8 cellular contexts compared by ENCODE assay signal in the genomic region with DNA sequence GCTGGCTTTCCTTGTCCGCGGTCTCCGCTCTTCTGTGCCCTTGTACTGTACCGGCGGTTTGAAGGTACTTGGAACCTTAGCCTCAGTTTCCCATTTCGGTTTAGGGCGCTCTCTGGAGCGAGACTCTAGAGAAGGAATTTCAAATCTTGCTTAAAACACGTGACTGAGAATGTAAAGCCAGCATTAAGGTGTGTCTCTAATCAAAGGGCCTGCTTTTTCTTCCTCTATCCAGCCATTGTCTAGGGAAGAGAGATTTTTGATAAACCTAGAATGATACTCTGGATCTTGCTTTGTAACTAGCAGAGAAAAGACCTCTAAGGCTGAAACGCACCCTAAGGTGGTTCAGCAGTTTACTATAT. TPM values are rescaled to one million over a fixed set of nuclear protein-coding genes. Genes with fewer than 3 reads are reported as not detected.
DNase-seq lines count a peak whose midpoint lies in the region; FAIRE-seq and TF ChIP-seq lines count a peak whose summit lies in the region.
"Had no signal": no experiment of that assay in that cellular context is flagged by ENCODE, and none has a peak within 500 bp of the region (broad histone marks: within the 10 kb centered on the region; RNA-seq: fewer than 3 reads in every experiment).

No MANE protein-coding gene starts in this region.

- no peak for FAIRE-seq in D721Med (lab: Jason Lieb, UNC)

- H3K36me3 ChIP-seq in HUES6 (ENCODE audit: control insufficient read depth, insufficient read depth, low read length) = peaks cover 3% of the 10 kb centered on the region; the same call in 1 of the 2 replicates
- no peaks in the 10 kb centered on the region for H3K36me3 ChIP-seq in iPS-18a (ENCODE audit: control insufficient read depth, low read depth, low read length)
- peaks cover 0 to 14% (median 12%) of the 10 kb centered on the region in 4 donors for H3K36me3 ChIP-seq in stomach

- H3K27me3 ChIP-seq in HUES6 (ENCODE audit: control insufficient read depth, insufficient read depth, low read length) (no peaks in the 10 kb centered on the region), iPS-18a (ENCODE audit: control insufficient read depth, insufficient read depth, low read length) (no peaks in the 10 kb centered on the region), stomach (no peaks in the 10 kb centered on the region)

- no peak for TF ChIP-seq POLR2A in stomach (IDR thresholded peaks at IDR 0.05)

- H3K4me3 ChIP-seq in HUES6 (ENCODE audit: low read depth, low read length) (peak overlapping the region; percentile 82), iPS-18a (ENCODE audit: low read length) (peak overlapping the region; percentile 77), stomach (peak overlapping the region; percentile 76 to 99 (median 92))

- H3K4me1 ChIP-seq in HUES6 (ENCODE audit: control insufficient read depth, insufficient read depth, low read length) (no peaks in the 10 kb centered on the region), iPS-18a (ENCODE audit: control insufficient read depth, low read depth, low read length) (peaks cover 4% of the 10 kb centered on the region), stomach (peaks cover 24 to 51% (median 39%) of the 10 kb centered on the region in 4 donors)

- H3K27me3 Mint-ChIP-seq in activated naive CD8-positive, alpha-beta T cell = no peaks in the 10 kb centered on the region

- H3K27ac ChIP-seq in HUES6 (ENCODE audit: low read depth, low read length) = peak overlapping the region; percentile 92; the same call in 1 of the 2 replicates
- H3K27ac ChIP-seq in iPS-18a (ENCODE audit: low read length) = no peak overlapping the region
- H3K27ac ChIP-seq in stomach = peak overlapping the region; percentile 84 to 93 (median 92)

- peak overlapping the region; percentile 91 for H3K27ac Mint-ChIP-seq in activated naive CD8-positive, alpha-beta T cell

- TF ChIP-seq CTCF in stomach (IDR thresholded peaks at IDR 0.05) = no peak
- no peak for TF ChIP-seq CTCF in D721Med (IDR thresholded peaks at IDR 0.05; ENCODE audit: insufficient read depth, missing control alignments)

- H3K4me1 Mint-ChIP-seq in activated naive CD8-positive, alpha-beta T cell (ENCODE audit: low read depth) = peaks cover 36% of the 10 kb centered on the region

- TF ChIP-seq EP300 in stomach (IDR thresholded peaks at IDR 0.05) = no peak

- DNase-seq in stomach (no peak), amygdala (lab: John Stamatoyannopoulos, UW) (no peak), D721Med (ENCODE audit: insufficient read length, low spot score) (no peak)
- DNase-seq in stimulated activated naive CD4-positive, alpha-beta T cell treated with Interleukin-2 at 50 U/mL for 16 hours (lab: John Stamatoyannopoulos, UW) = no peak
- DNase-seq: NCI-H187 treated with DMSO at 0.1 percent for 48 hours had no signal

- H3K36me3 Mint-ChIP-seq in activated naive CD8-positive, alpha-beta T cell = peaks cover 3% of the 10 kb centered on the region

- peak overlapping the region; percentile 94 for H3K4me3 Mint-ChIP-seq in activated naive CD8-positive, alpha-beta T cell

- no peaks in the 10 kb centered on the region for H3K9me3 Mint-ChIP-seq in activated naive CD8-positive, alpha-beta T cell (ENCODE audit: low read depth)

- 3 to 7% (median 6%) methylated on average over 10 of the region's 10 CpGs for WGBS in stomach, 5 donors

- H3K9me3 ChIP-seq in HUES6 (ENCODE audit: control insufficient read depth, insufficient read depth, low read depth, low read length) (no peaks in the 10 kb centered on the region), iPS-18a (ENCODE audit: control insufficient read depth, low read depth, low read length) (no peaks in the 10 kb centered on the region), stomach (no peaks in the 10 kb centered on the region)

- intact Hi-C loops in stomach (cut with DNase I; ENCODE audit: low total_unique reads) = no loop called here

- H3K9ac ChIP-seq in HUES6 (ENCODE audit: low read length) = peak overlapping the region; percentile 86
- H3K9ac ChIP-seq in iPS-18a (ENCODE audit: low read length) = peak overlapping the region; percentile 82

RNA-seq across cellular contexts. Expression of gene GPR107, which starts 0.7 kb away (rescaled TPM):
- total RNA-seq in stomach = 10 to 100 TPM in 4 of 5 donors, 1 to 10 TPM in 1; 5.3 to 37.8 (median 21.4) TPM
- 1 to 10 TPM; 3.4 to 7.9 (median 6.4) TPM for polyA plus RNA-seq in stomach

RNA-seq across cellular contexts. Expression of gene FNBP1, which starts 11.4 kb away (rescaled TPM):
- total RNA-seq in stomach = 100 to 1,000 TPM in 1 of 5 donors, 10 to 100 TPM in 4; 52.7 to 129 (median 69.6) TPM
- polyA plus RNA-seq in stomach = 10 to 100 TPM in 2 of 3 donors, 1 to 10 TPM in 1; 9.0 to 19.7 (median 10.4) TPM
